ENCODE assay signal across 8 cellular contexts in the genomic region with DNA sequence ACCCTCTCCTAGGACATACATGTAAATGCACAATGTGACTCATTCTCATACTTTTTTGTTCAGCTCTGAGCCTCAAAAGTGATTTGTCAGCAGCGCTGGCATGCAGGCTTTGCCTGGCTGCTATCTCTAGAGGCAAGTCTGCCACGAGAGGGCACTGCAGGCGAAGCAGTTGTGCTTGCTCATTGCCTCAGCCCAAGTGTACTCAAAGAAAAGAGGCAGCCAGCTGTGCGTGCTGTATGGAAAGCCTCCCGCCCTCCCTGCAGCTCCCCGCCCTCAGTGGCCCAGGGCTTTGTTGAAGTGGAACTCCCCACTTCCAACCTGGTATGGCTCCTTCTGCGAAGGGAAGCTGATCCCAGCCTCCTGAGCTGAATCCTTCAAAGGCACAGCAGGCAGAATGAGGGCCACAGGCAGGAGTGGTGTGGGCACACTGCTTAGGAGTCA. TPM values are rescaled to one million over a fixed set of nuclear protein-coding genes. Genes with fewer than 3 reads are reported as not detected.
DNase-seq lines count a peak whose midpoint lies in the region; ATAC-seq, FAIRE-seq and TF ChIP-seq lines count a peak whose summit lies in the region.

No MANE protein-coding gene starts in this region.

- CTCF ChIA-PET in A549 (lab: Yijun Ruan, JAX) (interaction anchor here (0.6 to 10.4 kb wide), 56 partner anchors 11 to 602 kb away, joined by 3 to 164 read pairs (median 4); a partner anchor contains a TSS), Panc1 (lab: Charles Lee) (interaction anchor here (0.5 to 1.4 kb wide), 8 partner anchors 27 to 287 kb away, joined by 3 to 8 read pairs (median 5); no protein-coding TSS in a partner anchor)

- H3K4me1 ChIP-seq in A549 (peaks cover 12% of the 10 kb centered on the region), Panc1 (ENCODE audit: control insufficient read depth, insufficient read depth, low read length) (peaks cover 3% of the 10 kb centered on the region; the same call in 1 of the 2 replicates)

- TF ChIP-seq POLR2A in A549 (IDR thresholded peaks at IDR 0.05; ENCODE audit: low read length): no peak

- no peak for TF ChIP-seq EP300 in A549 (IDR thresholded peaks at IDR 0.05)

- peaks cover 53% of the 10 kb centered on the region for H3K36me3 Mint-ChIP-seq in activated T-helper 1 cell treated with anti-CD3 and anti-CD28 coated beads, Interleukin-12 subunit alpha, Interleukin-12 subunit beta, Interleukin-2, Interleukin-4 antibody, amounts not matched to agents 30 ng/mL and 10 ng/mL and 1 ng/mL, durations not matched to agents 14 hours and 24 hours and 36 hours (ENCODE audit: low read depth)
- H3K36me3 Mint-ChIP-seq in nephron progenitor cell (ENCODE audit: low read depth): peaks cover 75% of the 10 kb centered on the region

- H3K9me3 Mint-ChIP-seq in activated T-helper 1 cell treated with anti-CD3 and anti-CD28 coated beads, Interleukin-12 subunit alpha, Interleukin-12 subunit beta, Interleukin-2, Interleukin-4 antibody, amounts not matched to agents 30 ng/mL and 10 ng/mL and 1 ng/mL, durations not matched to agents 14 hours and 24 hours and 36 hours: no peaks in the 10 kb centered on the region
- peaks cover 7% of the 10 kb centered on the region for H3K9me3 Mint-ChIP-seq in nephron progenitor cell

- BruUV-seq in Panc1 (replicated peaks; lab: Mats Ljungman, UMichigan): no TSS peak

- intact Hi-C loops in Panc1 (cut with micrococcal nuclease; ENCODE audit: unreplicated experiment): loop anchor here (10.0 kb wide), 1 partner anchor 69 kb away; no protein-coding TSS in a partner anchor
- intact Hi-C loops in activated T-helper 1 cell treated with anti-CD3 and anti-CD28 coated beads, Interleukin-12 subunit alpha, Interleukin-12 subunit beta, Interleukin-2, Interleukin-4 antibody, amounts not matched to agents 30 ng/mL and 10 ng/mL and 1 ng/mL, durations not matched to agents 14 hours and 24 hours and 36 hours (cut with micrococcal nuclease): loop anchor here (1.0 to 2.0 kb wide), 4 partner anchors 11 to 192 kb away; a partner anchor contains a TSS

- peak; percentile 71 to 77 for TF ChIP-seq RAD21 in A549 (conservative IDR thresholded peaks at IDR 0.05 in 1 of 2, IDR thresholded peaks at IDR 0.05 in 1 of 2)

- H3K4me1 Mint-ChIP-seq in activated T-helper 1 cell treated with anti-CD3 and anti-CD28 coated beads, Interleukin-12 subunit alpha, Interleukin-12 subunit beta, Interleukin-2, Interleukin-4 antibody, amounts not matched to agents 30 ng/mL and 10 ng/mL and 1 ng/mL, durations not matched to agents 14 hours and 24 hours and 36 hours (ENCODE audit: low read depth): peaks cover 34% of the 10 kb centered on the region
- H3K4me1 Mint-ChIP-seq in nephron progenitor cell: peaks cover 7% of the 10 kb centered on the region

- no peak for FAIRE-seq in A549 (lab: Jason Lieb, UNC)

- no peaks in the 10 kb centered on the region for H3K9me3 ChIP-seq in A549
- no peaks in the 10 kb centered on the region for H3K9me3 ChIP-seq in Panc1 (ENCODE audit: control insufficient read depth, insufficient read depth, low read depth, low read length)

- POLR2A ChIA-PET in A549 (lab: Yijun Ruan, JAX): interaction anchor here (0.6 to 3.3 kb wide), 6 partner anchors 11 to 63 kb away, joined by 3 to 21 read pairs (median 4); a partner anchor contains a TSS
- POLR2A ChIA-PET in Panc1 (lab: Charles Lee): interaction anchor here (0.6 kb wide), 1 partner anchor 20 kb away, joined by 3 read pairs; no protein-coding TSS in a partner anchor

- H3K27me3 ChIP-seq in Panc1 (ENCODE audit: control insufficient read depth, insufficient read depth, low read length): no peaks in the 10 kb centered on the region

- ATAC-seq in A549 (peak; percentile 98 to 99), GM18858 (IDR thresholded peaks at IDR 0.05; ENCODE audit: unreplicated experiment) (peak; percentile 60), Panc1 (peak; percentile 95)

- peak overlapping the region; percentile 40 for H3K4me2 ChIP-seq in A549

- H3K27me3 Mint-ChIP-seq in activated T-helper 1 cell treated with anti-CD3 and anti-CD28 coated beads, Interleukin-12 subunit alpha, Interleukin-12 subunit beta, Interleukin-2, Interleukin-4 antibody, amounts not matched to agents 30 ng/mL and 10 ng/mL and 1 ng/mL, durations not matched to agents 14 hours and 24 hours and 36 hours (ENCODE audit: insufficient read depth): no peaks in the 10 kb centered on the region
- no peaks in the 10 kb centered on the region for H3K27me3 Mint-ChIP-seq in nephron progenitor cell (ENCODE audit: low read depth, poor library complexity)

- in situ Hi-C loops in Panc1 (cut with HindIII; ENCODE audit: low pct_unique_long_range_greater_than_20kb, low sequenced_read_pairs): no loop called here

- DNase-seq in A549 (ENCODE audit: low read depth in 1 of 2, low spot score in 1 of 2) (peak; percentile 90), Kasumi-1 (lab: John Stamatoyannopoulos, UW) (peak; percentile 91 to 92), Panc1 (ENCODE audit: low read depth, low spot score) (peak; percentile 55), fibroblast of pulmonary artery (ENCODE audit: low read depth) (peak; percentile 96), nephron progenitor cell (peak; percentile 90)
- DNase-seq in activated T-helper 1 cell treated with anti-CD3 and anti-CD28 coated beads, Interleukin-12 subunit alpha, Interleukin-12 subunit beta, Interleukin-2, Interleukin-4 antibody, amounts not matched to agents 30 ng/mL and 10 ng/mL and 1 ng/mL, durations not matched to agents 14 hours and 24 hours and 36 hours (ENCODE audit: low spot score): peak; percentile 71
- peak; percentile 9 to 57 (median 34) for DNase-seq in stimulated activated naive CD4-positive, alpha-beta T cell (lab: John Stamatoyannopoulos, UW)

- no peak overlapping the region for H3K4me3 ChIP-seq in A549
- no peak overlapping the region for H3K4me3 ChIP-seq in Panc1 (ENCODE audit: low read depth in 2 of 2, low read length in 2 of 2)
- no peak overlapping the region for H3K4me3 ChIP-seq in fibroblast of pulmonary artery (replicated peaks; ENCODE audit: low read depth, low read length)

- H3K4me3 Mint-ChIP-seq in activated T-helper 1 cell treated with anti-CD3 and anti-CD28 coated beads, Interleukin-12 subunit alpha, Interleukin-12 subunit beta, Interleukin-2, Interleukin-4 antibody, amounts not matched to agents 30 ng/mL and 10 ng/mL and 1 ng/mL, durations not matched to agents 14 hours and 24 hours and 36 hours: no peak overlapping the region
- no peak overlapping the region for H3K4me3 Mint-ChIP-seq in nephron progenitor cell

- H3K27ac ChIP-seq in A549: peak overlapping the region; percentile 44 to 79; a peak in 5 of 6 replicates
- H3K27ac ChIP-seq in Panc1 (ENCODE audit: low read length): peak overlapping the region; percentile 31; the same call in 1 of the 2 replicates

- 5% methylated on average over 6 of the region's 7 CpGs for WGBS in A549 (ENCODE audit: missing lambda C conversion rate)

- H3K36me3 ChIP-seq in Panc1 (ENCODE audit: control insufficient read depth, insufficient read depth, low read length): peaks cover 21% of the 10 kb centered on the region; the same call in 1 of the 2 replicates

- no peak overlapping the region for H3K27ac Mint-ChIP-seq in activated T-helper 1 cell treated with anti-CD3 and anti-CD28 coated beads, Interleukin-12 subunit alpha, Interleukin-12 subunit beta, Interleukin-2, Interleukin-4 antibody, amounts not matched to agents 30 ng/mL and 10 ng/mL and 1 ng/mL, durations not matched to agents 14 hours and 24 hours and 36 hours
- peak overlapping the region; percentile 78 for H3K27ac Mint-ChIP-seq in nephron progenitor cell

- TF ChIP-seq CTCF in A549 (IDR thresholded peaks at IDR 0.05) (peak; percentile 91), Panc1 (IDR thresholded peaks at IDR 0.05) (peak; percentile 91), fibroblast of pulmonary artery (IDR thresholded peaks at IDR 0.05; ENCODE audit: low read length, missing control alignments) (peak; percentile 96), nephron progenitor cell (IDR thresholded peaks at IDR 0.05) (peak; percentile 84)

TF ChIP-seq in A549, 52 proteins besides CTCF, POLR2A, EP300 and RAD21 (continues in another document):
- TF ChIP-seq TP53 (CRISPR knock-in tag; IDR thresholded peaks at IDR 0.05): no peak

RNA-seq across cellular contexts. Expression of a gene that starts 16.3 kb away (rescaled TPM):
- polyA plus RNA-seq in A549 (2011; rRNA removed): 76.4 and 106 TPM in 2 replicates
- 86.4 and 102 TPM in 2 replicates for polyA plus RNA-seq in A549 (2012; cell fraction: cytosol; rRNA removed)
- polyA plus RNA-seq in A549 (2012; cell fraction: nucleus; rRNA removed): 63.2 and 70.2 TPM in 2 replicates
- polyA plus RNA-seq in A549 (2017; fragmentation: RNase III; extraction: RNeasy Plus Mini Kit Qiagen cat#74134 plus additional on column Dnase treatment): 43.1 to 44.4 TPM (median 43.8 TPM) in 3 replicates
- polyA minus RNA-seq in A549 (2011; rRNA and poly(A)+ RNA removed): 77.1 and 82.6 TPM in 2 replicates
- total RNA-seq in Panc1 (2021; ENCODE audit: unreplicated experiment): 43.2 TPM
- polyA plus RNA-seq in Panc1 (2012; ENCODE audit: insufficient read length): 55.0 TPM
- total RNA-seq in activated T-helper 1 cell treated with anti-CD3 and anti-CD28 coated beads, Interleukin-12 subunit alpha, Interleukin-12 subunit beta, Interleukin-2, Interleukin-4 antibody, amounts not matched to agents 30 ng/mL and 10 ng/mL and 1 ng/mL, durations not matched to agents 14 hours and 24 hours and 36 hours: 49.5 and 58.1 TPM in 2 replicates

RNA-seq across cellular contexts. Expression of a gene that starts 16.5 kb away (rescaled TPM):
- polyA plus RNA-seq in A549 (2011; rRNA removed) (56.7 and 72.9 TPM in 2 replicates), A549 (2017; fragmentation: RNase III; extraction: RNeasy Plus Mini Kit Qiagen cat#74134 plus additional on column Dnase treatment) (62.9 to 69.1 TPM (median 67.5 TPM) in 3 replicates)
- 64.0 and 66.7 TPM in 2 replicates for polyA plus RNA-seq in A549 (2012; cell fraction: cytosol; rRNA removed)
- polyA plus RNA-seq in A549 (2012; cell fraction: nucleus; rRNA removed): 107 and 125 TPM in 2 replicates
- polyA minus RNA-seq in A549 (2011; rRNA and poly(A)+ RNA removed): 68.1 and 88.4 TPM in 2 replicates
- 96.1 TPM for total RNA-seq in Panc1 (2021; ENCODE audit: unreplicated experiment)
- polyA plus RNA-seq in Panc1 (2012; ENCODE audit: insufficient read length): 63.2 TPM
- total RNA-seq in activated T-helper 1 cell treated with anti-CD3 and anti-CD28 coated beads, Interleukin-12 subunit alpha, Interleukin-12 subunit beta, Interleukin-2, Interleukin-4 antibody, amounts not matched to agents 30 ng/mL and 10 ng/mL and 1 ng/mL, durations not matched to agents 14 hours and 24 hours and 36 hours: 141 and 148 TPM in 2 replicates

RNA-seq across cellular contexts. Expression of a gene that starts 53.8 kb away (rescaled TPM):
- polyA plus RNA-seq in A549 (2011; rRNA removed): 33.6 and 49.0 TPM in 2 replicates
- polyA plus RNA-seq in A549 (2012; cell fraction: cytosol; rRNA removed): 22.6 and 24.2 TPM in 2 replicates
- polyA plus RNA-seq in A549 (2012; cell fraction: nucleus; rRNA removed): 9.7 and 16.8 TPM in 2 replicates
- polyA plus RNA-seq in A549 (2017; fragmentation: RNase III; extraction: RNeasy Plus Mini Kit Qiagen cat#74134 plus additional on column Dnase treatment): 9.9 to 11.9 TPM (median 10.6 TPM) in 3 replicates
- polyA minus RNA-seq in A549 (2011; rRNA and poly(A)+ RNA removed): 24.2 and 28.8 TPM in 2 replicates
- 11.7 TPM for total RNA-seq in Panc1 (2021; ENCODE audit: unreplicated experiment)
- 10.6 TPM for polyA plus RNA-seq in Panc1 (2012; ENCODE audit: insufficient read length)
- 18.8 and 20.2 TPM in 2 replicates for total RNA-seq in activated T-helper 1 cell treated with anti-CD3 and anti-CD28 coated beads, Interleukin-12 subunit alpha, Interleukin-12 subunit beta, Interleukin-2, Interleukin-4 antibody, amounts not matched to agents 30 ng/mL and 10 ng/mL and 1 ng/mL, durations not matched to agents 14 hours and 24 hours and 36 hours

Comparison
In these comparisons a context has a peak if more than half of its experiments do, and no peak if none do; other contexts are left out.
1. DNase-seq: peak in every context shown above with its lines; median percentile 96 in fibroblast of pulmonary artery; 92 in Kasumi-1; 90 in A549; 90 in nephron progenitor cell; 71 in activated T-helper 1 cell treated with anti-CD3 and anti-CD28 coated beads, Interleukin-12 subunit alpha, Interleukin-12 subunit beta, Interleukin-2, Interleukin-4 antibody, amounts not matched to agents 30 ng/mL and 10 ng/mL and 1 ng/mL, durations not matched to agents 14 hours and 24 hours and 36 hours; 55 in Panc1; 34 in stimulated activated naive CD4-positive, alpha-beta T cell.